Comparison of ENCODE assay signal across 1 cellular context in genomic region chr16:68021490-68021889, GRCh38.
TF ChIP-seq lines count a peak whose summit lies in the region.

No MANE protein-coding gene starts in this region.

TF ChIP-seq in GM12878, 131 proteins besides CTCF, POLR2A, EP300 and RAD21:
- TF ChIP-seq ZBED1 (IDR thresholded peaks at IDR 0.05; ENCODE audit: borderline replicate concordance), result no peak
- TF ChIP-seq BRCA1 (IDR thresholded peaks at IDR 0.05; ENCODE audit: low read depth, low read length), result no peak
- TF ChIP-seq, protein P1, sequence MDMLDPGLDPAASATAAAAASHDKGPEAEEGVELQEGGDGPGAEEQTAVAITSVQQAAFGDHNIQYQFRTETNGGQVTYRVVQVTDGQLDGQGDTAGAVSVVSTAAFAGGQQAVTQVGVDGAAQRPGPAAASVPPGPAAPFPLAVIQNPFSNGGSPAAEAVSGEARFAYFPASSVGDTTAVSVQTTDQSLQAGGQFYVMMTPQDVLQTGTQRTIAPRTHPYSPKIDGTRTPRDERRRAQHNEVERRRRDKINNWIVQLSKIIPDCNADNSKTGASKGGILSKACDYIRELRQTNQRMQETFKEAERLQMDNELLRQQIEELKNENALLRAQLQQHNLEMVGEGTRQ (IDR thresholded peaks at IDR 0.05; ENCODE audit: borderline replicate concordance, low read depth, low read length), result no peak
- TF ChIP-seq, protein P2, sequence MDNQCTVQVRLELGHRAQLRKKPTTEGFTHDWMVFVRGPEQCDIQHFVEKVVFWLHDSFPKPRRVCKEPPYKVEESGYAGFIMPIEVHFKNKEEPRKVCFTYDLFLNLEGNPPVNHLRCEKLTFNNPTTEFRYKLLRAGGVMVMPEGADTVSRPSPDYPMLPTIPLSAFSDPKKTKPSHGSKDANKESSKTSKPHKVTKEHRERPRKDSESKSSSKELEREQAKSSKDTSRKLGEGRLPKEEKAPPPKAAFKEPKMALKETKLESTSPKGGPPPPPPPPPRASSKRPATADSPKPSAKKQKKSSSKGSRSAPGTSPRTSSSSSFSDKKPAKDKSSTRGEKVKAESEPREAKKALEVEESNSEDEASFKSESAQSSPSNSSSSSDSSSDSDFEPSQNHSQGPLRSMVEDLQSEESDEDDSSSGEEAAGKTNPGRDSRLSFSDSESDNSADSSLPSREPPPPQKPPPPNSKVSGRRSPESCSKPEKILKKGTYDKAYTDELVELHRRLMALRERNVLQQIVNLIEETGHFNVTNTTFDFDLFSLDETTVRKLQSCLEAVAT (IDR thresholded peaks at IDR 0.05), result no peak
- TF ChIP-seq ASH2L (IDR thresholded peaks at IDR 0.05; ENCODE audit: borderline replicate concordance, low read depth), result no peak
- TF ChIP-seq, protein P3, sequence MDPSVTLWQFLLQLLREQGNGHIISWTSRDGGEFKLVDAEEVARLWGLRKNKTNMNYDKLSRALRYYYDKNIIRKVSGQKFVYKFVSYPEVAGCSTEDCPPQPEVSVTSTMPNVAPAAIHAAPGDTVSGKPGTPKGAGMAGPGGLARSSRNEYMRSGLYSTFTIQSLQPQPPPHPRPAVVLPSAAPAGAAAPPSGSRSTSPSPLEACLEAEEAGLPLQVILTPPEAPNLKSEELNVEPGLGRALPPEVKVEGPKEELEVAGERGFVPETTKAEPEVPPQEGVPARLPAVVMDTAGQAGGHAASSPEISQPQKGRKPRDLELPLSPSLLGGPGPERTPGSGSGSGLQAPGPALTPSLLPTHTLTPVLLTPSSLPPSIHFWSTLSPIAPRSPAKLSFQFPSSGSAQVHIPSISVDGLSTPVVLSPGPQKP (IDR thresholded peaks at IDR 0.05; ENCODE audit: low read depth, low read length), result no peak
- no peak for TF ChIP-seq YY1 (IDR thresholded peaks at IDR 0.05; ENCODE audit: low read depth, low read length)
- TF ChIP-seq HCFC1 (IDR thresholded peaks at IDR 0.05; ENCODE audit: low read length), result no peak
- TF ChIP-seq CHD4 (IDR thresholded peaks at IDR 0.05), result no peak
- no peak for TF ChIP-seq PBX3 (IDR thresholded peaks at IDR 0.05; ENCODE audit: insufficient replicate concordance, low read depth, low read length)
- TF ChIP-seq KDM1A (IDR thresholded peaks at IDR 0.05; ENCODE audit: borderline replicate concordance), result no peak
- no peak for TF ChIP-seq KLF5 (IDR thresholded peaks at IDR 0.05; ENCODE audit: partially characterized antibody)
- TF ChIP-seq CBX3 (IDR thresholded peaks at IDR 0.05; ENCODE audit: borderline replicate concordance, low read depth), result no peak
- no peak for TF ChIP-seq SIX5 (IDR thresholded peaks at IDR 0.05; ENCODE audit: low read depth, low read length, severe bottlenecking)
- TF ChIP-seq NFXL1 (IDR thresholded peaks at IDR 0.05; ENCODE audit: borderline replicate concordance), result no peak
- TF ChIP-seq TCF3 (IDR thresholded peaks at IDR 0.05; ENCODE audit: borderline replicate concordance, insufficient read depth, low read depth, low read length), result no peak
- no peak for TF ChIP-seq JUNB (IDR thresholded peaks at IDR 0.05)
- no peak for TF ChIP-seq YBX1 (IDR thresholded peaks at IDR 0.05)
